8 cellular contexts compared by ENCODE assay signal in the genomic region with DNA sequence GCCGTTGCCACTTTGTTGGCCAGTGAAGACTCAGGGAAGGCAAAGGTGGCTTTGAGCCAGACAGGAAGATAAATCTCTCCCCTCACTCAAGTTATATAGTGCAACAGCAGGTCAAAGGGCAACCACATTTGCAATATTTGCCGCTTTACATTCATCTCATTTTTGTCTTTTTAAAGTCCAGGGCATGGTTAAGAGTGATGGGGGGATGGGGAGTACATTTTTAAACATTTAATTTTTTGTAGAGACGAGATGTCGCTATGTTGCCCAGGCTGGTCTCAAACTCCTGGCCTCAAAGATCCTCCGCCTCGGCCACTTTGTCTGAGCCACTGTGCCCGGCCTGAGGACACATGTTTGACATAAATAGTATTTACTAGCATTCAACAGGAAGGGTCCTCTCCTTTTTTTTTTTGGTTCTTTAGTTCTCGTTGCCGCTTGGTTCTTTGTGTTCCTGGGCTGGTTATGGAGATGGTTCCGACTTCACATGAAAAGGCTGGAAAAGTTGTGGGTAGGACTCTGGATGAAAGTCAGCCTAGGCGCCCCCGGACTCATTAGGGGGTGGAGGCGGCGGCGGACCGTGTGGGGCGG.
A peak's percentile ranks its signal among the peaks of the same experiment; 100 is the strongest.
DNase-seq lines count a peak whose midpoint lies in the region; ATAC-seq and TF ChIP-seq lines count a peak whose summit lies in the region.

No MANE protein-coding gene starts in this region.

- no peak for ATAC-seq in GM21447 (IDR thresholded peaks at IDR 0.05; ENCODE audit: unreplicated experiment)

- peak overlapping the region; percentile 89 for H3K4me3 Mint-ChIP-seq in nephron progenitor cell

- H3K36me3 ChIP-seq in BE2C (no peaks in the 10 kb centered on the region), MG63 (no peaks in the 10 kb centered on the region), duodenal mucosa (ENCODE audit: control insufficient read depth in 1 of 2, insufficient read depth in 2 of 2, low read length in 2 of 2) (no peaks in the 10 kb centered on the region)

- H3K27me3 Mint-ChIP-seq in nephron progenitor cell (ENCODE audit: low read depth, poor library complexity), result peaks cover 50% of the 10 kb centered on the region

- peak overlapping the region; percentile 67 for H3K27ac ChIP-seq in duodenal mucosa (ENCODE audit: low read depth, low read length)

- DNase-seq in BE2C (no peak), MG63 (no peak), nephron progenitor cell (no peak), germinal center (ENCODE audit: low spot score) (no peak), NCI-H187 treated with DMSO at 0.1 percent for 48 hours (lab: John Stamatoyannopoulos, UW) (no peak)
- DNase-seq in activated CD4-positive, CD25-positive, alpha-beta regulatory T cell treated with anti-CD3 and anti-CD28 coated beads, Interleukin-2, amount 50 U/mL, for 72 hours, result no peak

- peak overlapping the region; percentile 44 for H3K27ac Mint-ChIP-seq in nephron progenitor cell

- TF ChIP-seq CTCF in BE2C (IDR thresholded peaks at IDR 0.05; ENCODE audit: low read depth, low read length) (no peak), nephron progenitor cell (IDR thresholded peaks at IDR 0.05) (no peak)

- peaks cover 42% of the 10 kb centered on the region for H3K4me1 Mint-ChIP-seq in nephron progenitor cell

- no peaks in the 10 kb centered on the region for H3K36me3 Mint-ChIP-seq in nephron progenitor cell (ENCODE audit: low read depth)

- H3K9me3 ChIP-seq in BE2C (no peaks in the 10 kb centered on the region), MG63 (no peaks in the 10 kb centered on the region), duodenal mucosa (ENCODE audit: control insufficient read depth in 1 of 2, low read length in 2 of 2) (no peaks in the 10 kb centered on the region)

- H3K27me3 ChIP-seq in BE2C (peaks cover 5% of the 10 kb centered on the region; the same call in 1 of the 2 replicates), MG63 (peaks cover 7% of the 10 kb centered on the region), duodenal mucosa (ENCODE audit: control insufficient read depth in 1 of 2, insufficient read depth in 2 of 2, low read length in 2 of 2) (no peaks in the 10 kb centered on the region)

- H3K9me3 Mint-ChIP-seq in nephron progenitor cell, result no peaks in the 10 kb centered on the region

- peak overlapping the region; percentile 54 to 60 for H3K9ac ChIP-seq in duodenal mucosa (ENCODE audit: low read depth in 1 of 2, low read length in 2 of 2)

- H3K4me3 ChIP-seq in BE2C (ENCODE audit: low read depth, low read length), result peak overlapping the region; percentile 37
- peak overlapping the region; percentile 44 for H3K4me3 ChIP-seq in MG63
- peak overlapping the region; percentile 57 to 58 for H3K4me3 ChIP-seq in duodenal mucosa (ENCODE audit: low read depth in 1 of 2, low read length in 2 of 2)

- no peaks in the 10 kb centered on the region for H3K4me1 ChIP-seq in BE2C
- H3K4me1 ChIP-seq in duodenal mucosa (ENCODE audit: control insufficient read depth in 1 of 2, insufficient read depth in 2 of 2, low read length in 2 of 2), result peaks cover 34 to 46% of the 10 kb centered on the region in 2 donors
